In genomic region chr17:36000730-36001108, GRCh38 we compare ENCODE assay signal across 26 cellular contexts. TPM values are rescaled to one million over a fixed set of nuclear protein-coding genes. Genes with fewer than 3 reads are reported as not detected.
"Had no signal": no experiment of that assay in that cellular context is flagged by ENCODE, and none has a peak within 500 bp of the region (broad histone marks: within the 10 kb centered on the region; RNA-seq: fewer than 3 reads in every experiment).

No MANE protein-coding gene starts in this region.

- H3K4me3 ChIP-seq: breast epithelium, dorsolateral prefrontal cortex, heart left ventricle, left lung, thoracic aorta had no signal

- H3K9me3 ChIP-seq: breast epithelium, heart left ventricle, left lung, thoracic aorta had no signal

- H3K27me3 ChIP-seq: breast epithelium, left lung had no signal

- H3K4me1 ChIP-seq: breast epithelium, heart left ventricle, left lung, parathyroid adenoma had no signal

- H2AFZ ChIP-seq: parathyroid adenoma had no signal

- DNase-seq: activated B cell treated with CpG ODN at 0.5 μM for 24 hours; activated CD4-positive, alpha-beta T cell treated with anti-CD3 and anti-CD28 coated beads for 36 hours; activated CD4-positive, alpha-beta T cell treated with anti-CD3 and anti-CD28 coated beads, Interleukin-2, amount 50 U/mL, for 4 hours; activated CD8-positive, alpha-beta memory T cell treated with anti-CD3 and anti-CD28 coated beads for 24 hours; activated CD8-positive, alpha-beta memory T cell treated with anti-CD3 and anti-CD28 coated beads, Interleukin-2, amount 50 U/mL, for 4 hours; activated naive CD4-positive, alpha-beta T cell; activated naive CD8-positive, alpha-beta T cell treated with anti-CD3 and anti-CD28 coated beads for 36 hours; activated T-cell treated with anti-CD3 and anti-CD28 coated beads, Interleukin-2, amount 50 U/mL, for 4 hours; dorsolateral prefrontal cortex; heart left ventricle; islet precursor cell; left lung; midbrain; nephron progenitor cell; stimulated activated CD4-positive, alpha-beta T cell treated with anti-CD3 and anti-CD28 coated beads, Interleukin-4, amount 100 ng/mL, for 1 hour; stimulated activated naive CD4-positive, alpha-beta T cell treated with Interleukin-2 at 50 U/mL for 16 hours; SW 1271; T-helper 17 cell had no signal

- H3K27ac ChIP-seq: breast epithelium, dorsolateral prefrontal cortex, heart left ventricle, left lung, parathyroid adenoma, thoracic aorta had no signal

- H3K9ac ChIP-seq: parathyroid adenoma had no signal

- H3K79me2 ChIP-seq: parathyroid adenoma had no signal

- H3K36me3 ChIP-seq: breast epithelium, heart left ventricle, left lung, thoracic aorta had no signal

RNA-seq across cellular contexts. Expression of gene CCL15, which starts 0.6 kb away (rescaled TPM):
- total RNA-seq: activated B cell treated with CpG ODN at 0.5 μM for 24 hours; activated CD4-positive, alpha-beta T cell treated with anti-CD3 and anti-CD28 coated beads for 36 hours; activated naive CD8-positive, alpha-beta T cell treated with anti-CD3 and anti-CD28 coated beads for 36 hours; activated T-cell treated with anti-CD3 and anti-CD28 coated beads, Interleukin-2, amount 50 U/mL, for 4 hours; activated T-helper 2 cell treated with anti-CD3 and anti-CD28 coated beads, Interferon-gamma antibody, Interleukin-2, Interleukin-4, amounts not matched to agents 10 μg/mL and 5 μg/mL and 100 μg/mL, durations not matched to agents 14 hours and 24 hours and 36 hours; breast epithelium; dorsolateral prefrontal cortex; epithelial cell of proximal tubule; fibroblast of villous mesenchyme; heart left ventricle; lung microvascular endothelial cell; sciatic nerve; T-helper 17 cell; thoracic aorta had no signal
- polyA plus RNA-seq: heart left ventricle had no signal

RNA-seq across cellular contexts. Expression of gene CCL14, which starts 14.2 kb away (rescaled TPM):
- total RNA-seq: activated B cell treated with CpG ODN at 0.5 μM for 24 hours; activated CD4-positive, alpha-beta T cell treated with anti-CD3 and anti-CD28 coated beads for 36 hours; activated naive CD8-positive, alpha-beta T cell treated with anti-CD3 and anti-CD28 coated beads for 36 hours; activated T-cell treated with anti-CD3 and anti-CD28 coated beads, Interleukin-2, amount 50 U/mL, for 4 hours; activated T-helper 2 cell treated with anti-CD3 and anti-CD28 coated beads, Interferon-gamma antibody, Interleukin-2, Interleukin-4, amounts not matched to agents 10 μg/mL and 5 μg/mL and 100 μg/mL, durations not matched to agents 14 hours and 24 hours and 36 hours; epithelial cell of proximal tubule; fibroblast of villous mesenchyme; T-helper 17 cell had no signal

RNA-seq across cellular contexts. Expression of gene CCL23, which starts 17.1 kb away (rescaled TPM):
- total RNA-seq: activated B cell treated with CpG ODN at 0.5 μM for 24 hours; activated CD4-positive, alpha-beta T cell treated with anti-CD3 and anti-CD28 coated beads for 36 hours; activated naive CD8-positive, alpha-beta T cell treated with anti-CD3 and anti-CD28 coated beads for 36 hours; activated T-cell treated with anti-CD3 and anti-CD28 coated beads, Interleukin-2, amount 50 U/mL, for 4 hours; activated T-helper 2 cell treated with anti-CD3 and anti-CD28 coated beads, Interferon-gamma antibody, Interleukin-2, Interleukin-4, amounts not matched to agents 10 μg/mL and 5 μg/mL and 100 μg/mL, durations not matched to agents 14 hours and 24 hours and 36 hours; dorsolateral prefrontal cortex; epithelial cell of proximal tubule; fibroblast of villous mesenchyme; T-helper 17 cell; thoracic aorta had no signal

RNA-seq across cellular contexts. Expression of gene CCL16, which starts 19.4 kb away (rescaled TPM):
- total RNA-seq: activated B cell treated with CpG ODN at 0.5 μM for 24 hours; activated CD4-positive, alpha-beta T cell treated with anti-CD3 and anti-CD28 coated beads for 36 hours; activated naive CD8-positive, alpha-beta T cell treated with anti-CD3 and anti-CD28 coated beads for 36 hours; activated T-cell treated with anti-CD3 and anti-CD28 coated beads, Interleukin-2, amount 50 U/mL, for 4 hours; activated T-helper 2 cell treated with anti-CD3 and anti-CD28 coated beads, Interferon-gamma antibody, Interleukin-2, Interleukin-4, amounts not matched to agents 10 μg/mL and 5 μg/mL and 100 μg/mL, durations not matched to agents 14 hours and 24 hours and 36 hours; dorsolateral prefrontal cortex; epithelial cell of proximal tubule; fibroblast of villous mesenchyme; left lung; lung microvascular endothelial cell; T-helper 17 cell; thoracic aorta had no signal
- polyA plus RNA-seq: heart left ventricle had no signal

RNA-seq across cellular contexts. Expression of gene LYZL6, which starts 57.2 kb away (rescaled TPM):
- total RNA-seq: activated B cell treated with CpG ODN at 0.5 μM for 24 hours; activated CD4-positive, alpha-beta T cell treated with anti-CD3 and anti-CD28 coated beads for 36 hours; activated naive CD8-positive, alpha-beta T cell treated with anti-CD3 and anti-CD28 coated beads for 36 hours; activated T-cell treated with anti-CD3 and anti-CD28 coated beads, Interleukin-2, amount 50 U/mL, for 4 hours; activated T-helper 2 cell treated with anti-CD3 and anti-CD28 coated beads, Interferon-gamma antibody, Interleukin-2, Interleukin-4, amounts not matched to agents 10 μg/mL and 5 μg/mL and 100 μg/mL, durations not matched to agents 14 hours and 24 hours and 36 hours; breast epithelium; dorsolateral prefrontal cortex; epithelial cell of proximal tubule; fibroblast of villous mesenchyme; heart left ventricle; left lung; lung microvascular endothelial cell; sciatic nerve; T-helper 17 cell; thoracic aorta had no signal
- polyA plus RNA-seq: heart left ventricle had no signal
